ENCODE assay signal across 19 cellular contexts in genomic region chr17:75508848-75509450, GRCh38. TPM values are rescaled to one million over a fixed set of nuclear protein-coding genes. Genes with fewer than 3 reads are reported as not detected.
DNase-seq lines count a peak whose midpoint lies in the region; ATAC-seq, FAIRE-seq and TF ChIP-seq lines count a peak whose summit lies in the region.
"Had no signal": no experiment of that assay in that cellular context is flagged by ENCODE, and none has a peak within 500 bp of the region (broad histone marks: within the 10 kb centered on the region; RNA-seq: fewer than 3 reads in every experiment).

No MANE protein-coding gene starts in this region.

- H3K79me2 ChIP-seq in endothelial cell of umbilical vein (ENCODE audit: control insufficient read depth, insufficient read depth, low read length) (peaks cover 26% of the 10 kb centered on the region), mammary epithelial cell (ENCODE audit: insufficient read depth, low read length) (peaks cover 18% of the 10 kb centered on the region)

- no peaks in the 10 kb centered on the region for H3K9me1 ChIP-seq in endothelial cell of umbilical vein (replicated peaks; ENCODE audit: control insufficient read depth, extremely low read depth, insufficient read depth, low read length)

- no peaks in the 10 kb centered on the region for H4K20me1 ChIP-seq in endothelial cell of umbilical vein (replicated peaks; ENCODE audit: control insufficient read depth, extremely low read depth, insufficient read depth, low read length)
- H4K20me1 ChIP-seq in mammary epithelial cell (ENCODE audit: insufficient read depth, low read length) = no peaks in the 10 kb centered on the region

- H3K9ac ChIP-seq in endothelial cell of umbilical vein (replicated peaks; ENCODE audit: extremely low read depth, insufficient read depth, low read length) = no peak overlapping the region
- H3K9ac ChIP-seq in subcutaneous abdominal adipose tissue (ENCODE audit: low read length in 5 of 5) = peak overlapping the region in 4 of 5 donors; percentile 13 to 60 (median 24)
- no peak overlapping the region for H3K9ac ChIP-seq in mammary epithelial cell (ENCODE audit: insufficient read depth, low read length)

- no peak overlapping the region for H3K27ac Mint-ChIP-seq in CD14-positive monocyte
- H3K27ac Mint-ChIP-seq: activated CD4-positive, alpha-beta memory T cell treated with anti-CD3 and anti-CD28 coated beads, Interleukin-2, amount 10 ng/mL, durations not matched to agents 7 days and 5 days; activated T-helper 1 cell treated with anti-CD3 and anti-CD28 coated beads, Interleukin-12 subunit alpha, Interleukin-12 subunit beta, Interleukin-2, Interleukin-4 antibody, amounts not matched to agents 30 ng/mL and 10 ng/mL and 1 ng/mL, durations not matched to agents 14 hours and 24 hours and 36 hours; memory B cell had no signal

- CTCF ChIA-PET in HEK293 (lab: Yijun Ruan, JAX) = interaction anchor here (0.8 kb wide), 1 partner anchor 80 kb away, joined by 3 read pairs; no protein-coding TSS in a partner anchor
- CTCF ChIA-PET in endothelial cell of umbilical vein (lab: Charles Lee) = interaction anchor here (0.5 to 2.6 kb wide), 2 partner anchors 16 to 191 kb away, joined by 3 to 6 read pairs; partner anchors contain the start of gene LLGL2
- CTCF ChIA-PET in mammary epithelial cell (lab: Charles Lee; ENCODE audit: low non-redundant PET) = no interaction called here

- H3K4me2 ChIP-seq in endothelial cell of umbilical vein (ENCODE audit: insufficient read depth, low read length) (no peak overlapping the region), mammary epithelial cell (ENCODE audit: insufficient read depth, low read depth, low read length) (no peak overlapping the region)

- FAIRE-seq in endothelial cell of umbilical vein (lab: Jason Lieb, UNC) = no peak
- FAIRE-seq: G401.6, GM19239 had no signal

- 36% methylated on average over 4 of the region's 6 CpGs for WGBS in mammary epithelial cell (ENCODE audit: low coverage, missing lambda C conversion rate)

- H3K36me3 Mint-ChIP-seq in CD14-positive monocyte = no peaks in the 10 kb centered on the region
- H3K36me3 Mint-ChIP-seq: memory B cell had no signal

- no peaks in the 10 kb centered on the region for H3K9me3 ChIP-seq in HEK293 (ENCODE audit: control insufficient read depth, insufficient read depth, low read depth, low read length)
- no peaks in the 10 kb centered on the region for H3K9me3 ChIP-seq in endothelial cell of umbilical vein (replicated peaks; ENCODE audit: control insufficient read depth, insufficient read depth, low read length)
- H3K9me3 ChIP-seq in lower lobe of right lung = no peaks in the 10 kb centered on the region
- no peaks in the 10 kb centered on the region for H3K9me3 ChIP-seq in subcutaneous abdominal adipose tissue (ENCODE audit: control insufficient read depth in 5 of 5, low read length in 5 of 5)
- no peaks in the 10 kb centered on the region for H3K9me3 ChIP-seq in mammary epithelial cell (replicated peaks; ENCODE audit: insufficient read depth, low read length)
- H3K9me3 ChIP-seq: Caco-2, neutrophil had no signal

- no peak overlapping the region for H2AFZ ChIP-seq in endothelial cell of umbilical vein (ENCODE audit: low read depth, low read length)
- H2AFZ ChIP-seq in mammary epithelial cell (ENCODE audit: low read depth, low read length) = no peak overlapping the region

- TF ChIP-seq CTCF in HEK293 (tag by site-specific recombination; IDR thresholded peaks at IDR 0.05) (no peak), endothelial cell of umbilical vein (IDR thresholded peaks at IDR 0.05; ENCODE audit: extremely low read depth in 1 of 2, insufficient read depth in 1 of 2, low read depth in 1 of 2, low read length in 2 of 2) (no peak), lower lobe of right lung (IDR thresholded peaks at IDR 0.05) (no peak), CD14-positive monocyte (IDR thresholded peaks at IDR 0.05) (no peak), mammary epithelial cell (conservative IDR thresholded peaks at IDR 0.05 in 1 of 2, IDR thresholded peaks at IDR 0.05 in 1 of 2; ENCODE audit: extremely low read depth in 1 of 2, insufficient read depth in 1 of 2, low read depth in 1 of 2, low read length in 2 of 2) (no peak), GM10266 (IDR thresholded peaks at IDR 0.05; ENCODE audit: control insufficient read depth, insufficient read depth, low read depth, missing control alignments) (no peak)

- intact Hi-C loops in endothelial cell of umbilical vein (cut with micrococcal nuclease) = no loop called here
- intact Hi-C loops in lower lobe of right lung (cut with DNase I) = no loop called here
- intact Hi-C loops in CD14-positive monocyte (cut with micrococcal nuclease) = loop anchor here in 1 of 2 donors (10.0 kb wide), 1 partner anchor 84 kb away; no protein-coding TSS in a partner anchor
- intact Hi-C loops in mammary epithelial cell (cut with micrococcal nuclease) = no loop called here

- peaks cover 0 to 3% (median 0%) of the 10 kb centered on the region in 7 donors for H3K9me3 Mint-ChIP-seq in CD14-positive monocyte
- H3K9me3 Mint-ChIP-seq: activated CD4-positive, alpha-beta memory T cell treated with anti-CD3 and anti-CD28 coated beads, Interleukin-2, amount 10 ng/mL, durations not matched to agents 7 days and 5 days; activated T-helper 1 cell treated with anti-CD3 and anti-CD28 coated beads, Interleukin-12 subunit alpha, Interleukin-12 subunit beta, Interleukin-2, Interleukin-4 antibody, amounts not matched to agents 30 ng/mL and 10 ng/mL and 1 ng/mL, durations not matched to agents 14 hours and 24 hours and 36 hours; memory B cell had no signal

- BruUV-seq in endothelial cell of umbilical vein (replicated peaks; lab: Mats Ljungman, UMichigan) (no TSS peak), mammary epithelial cell (replicated peaks; lab: Mats Ljungman, UMichigan) (no TSS peak)

- dilution Hi-C loops in endothelial cell of umbilical vein (cut with MboI; ENCODE audit: extremely low pct_ligation_motif_present, low sequenced_read_pairs) (no loop called here), mammary epithelial cell (cut with HindIII; ENCODE audit: low sequenced_read_pairs) (no loop called here)

- no peak overlapping the region for H3K4me3 ChIP-seq in HEK293 (ENCODE audit: low read depth, low read length)
- no peak overlapping the region for H3K4me3 ChIP-seq in endothelial cell of umbilical vein (replicated peaks in 1 of 3; ENCODE audit: insufficient read depth in 1 of 3, low read depth in 1 of 3, low read length in 3 of 3)
- H3K4me3 ChIP-seq in lower lobe of right lung = peak overlapping the region; percentile 68
- H3K4me3 ChIP-seq in subcutaneous abdominal adipose tissue (ENCODE audit: low read depth in 1 of 5, low read length in 5 of 5) = peak overlapping the region in 3 of 5 donors; percentile 38 to 57 (median 53)
- no peak overlapping the region for H3K4me3 ChIP-seq in mammary epithelial cell (replicated peaks in 1 of 3; ENCODE audit: insufficient read depth in 1 of 3, low read depth in 2 of 3, low read length in 3 of 3)

- peaks cover 9 to 82% of the 10 kb centered on the region in 2 experiments; a peak in 2 of 3 replicates for H3K36me3 ChIP-seq in HEK293 (ENCODE audit: control insufficient read depth in 2 of 2, insufficient read depth in 1 of 2, low read length in 2 of 2)
- H3K36me3 ChIP-seq in endothelial cell of umbilical vein (ENCODE audit: control insufficient read depth in 2 of 2, extremely low read depth in 1 of 2, insufficient read depth in 2 of 2, low read length in 2 of 2) = peaks cover 0 to 13% of the 10 kb centered on the region in 2 experiments
- H3K36me3 ChIP-seq in lower lobe of right lung = peaks cover 56% of the 10 kb centered on the region
- H3K36me3 ChIP-seq in subcutaneous abdominal adipose tissue (ENCODE audit: control insufficient read depth in 5 of 5, insufficient read depth in 5 of 5, low read length in 5 of 5) = peaks cover 0 to 70% (median 48%) of the 10 kb centered on the region in 5 donors
- peaks cover 4% of the 10 kb centered on the region for H3K36me3 ChIP-seq in mammary epithelial cell (ENCODE audit: insufficient read depth, low read length)
- H3K36me3 ChIP-seq: neutrophil had no signal

- no peak for ATAC-seq in lower lobe of right lung

- no peak overlapping the region for H3K4me3 Mint-ChIP-seq in CD14-positive monocyte
- H3K4me3 Mint-ChIP-seq: activated CD4-positive, alpha-beta memory T cell treated with anti-CD3 and anti-CD28 coated beads, Interleukin-2, amount 10 ng/mL, durations not matched to agents 7 days and 5 days; activated T-helper 1 cell treated with anti-CD3 and anti-CD28 coated beads, Interleukin-12 subunit alpha, Interleukin-12 subunit beta, Interleukin-2, Interleukin-4 antibody, amounts not matched to agents 30 ng/mL and 10 ng/mL and 1 ng/mL, durations not matched to agents 14 hours and 24 hours and 36 hours; memory B cell had no signal

- H3K27me3 ChIP-seq in endothelial cell of umbilical vein (ENCODE audit: control insufficient read depth in 2 of 2, insufficient read depth in 2 of 2, low read length in 2 of 2) (no peaks in the 10 kb centered on the region), lower lobe of right lung (ENCODE audit: low read depth) (no peaks in the 10 kb centered on the region), subcutaneous abdominal adipose tissue (ENCODE audit: control insufficient read depth in 5 of 5, insufficient read depth in 4 of 5, low read length in 5 of 5) (no peaks in the 10 kb centered on the region), mammary epithelial cell (ENCODE audit: insufficient read depth, low read length) (no peaks in the 10 kb centered on the region)

- no peak for TF ChIP-seq POLR2A in endothelial cell of umbilical vein (IDR thresholded peaks at IDR 0.05; ENCODE audit: low read depth, low read length)

- H3K27ac ChIP-seq in HEK293 (ENCODE audit: extremely low read depth, low read depth, low read length) (no peak overlapping the region), endothelial cell of umbilical vein (ENCODE audit: insufficient read depth, low read depth, low read length) (peak overlapping the region; percentile 22), lower lobe of right lung (peak overlapping the region; percentile 76), subcutaneous abdominal adipose tissue (ENCODE audit: low read depth, low read length) (peak overlapping the region; percentile 80), mammary epithelial cell (ENCODE audit: insufficient read depth, low read depth, low read length) (no peak overlapping the region)
- H3K27ac ChIP-seq: neutrophil had no signal

- in situ Hi-C loops in mammary epithelial cell (cut with MboI; ENCODE audit: low sequenced_read_pairs in 2 of 2) = no loop called here

- no peaks in the 10 kb centered on the region for H3K4me1 Mint-ChIP-seq in CD14-positive monocyte
- H3K4me1 Mint-ChIP-seq: activated CD4-positive, alpha-beta memory T cell treated with anti-CD3 and anti-CD28 coated beads, Interleukin-2, amount 10 ng/mL, durations not matched to agents 7 days and 5 days had no signal

- DNase-seq in endothelial cell of umbilical vein (ENCODE audit: low read depth, low spot score) (no peak), lower lobe of right lung (peak; percentile 43), SHP77 (lab: John Stamatoyannopoulos, UW) (no peak), CD14-positive monocyte (ENCODE audit: low spot score) (no peak), mammary epithelial cell (no peak), GM10266 (ENCODE audit: extremely low spot score) (no peak)
- DNase-seq: activated CD4-positive, alpha-beta memory T cell treated with anti-CD3 and anti-CD28 coated beads, Interleukin-2, amount 10 ng/mL, durations not matched to agents 7 days and 5 days; Caco-2; NCI-H146; NCI-H510A treated with DMSO at 0.1 percent for 48 hours; OCI-M1; stimulated activated naive CD4-positive, alpha-beta T cell had no signal

- peaks cover 0 to 7% (median 5%) of the 10 kb centered on the region in 3 donors for H3K27me3 Mint-ChIP-seq in CD14-positive monocyte (ENCODE audit: low read depth in 3 of 3)

- POLR2A ChIA-PET in HEK293 (lab: Yijun Ruan, JAX) = interaction anchor here (1.1 to 1.3 kb wide), 2 partner anchors 13 to 16 kb away, joined by 3 to 5 read pairs; partner anchors contain the start of gene LLGL2
- POLR2A ChIA-PET in endothelial cell of umbilical vein (lab: Charles Lee) = no interaction called here

- H3K4me1 ChIP-seq in HEK293 (ENCODE audit: control insufficient read depth, insufficient read depth, low read length) (no peaks in the 10 kb centered on the region), endothelial cell of umbilical vein (ENCODE audit: control insufficient read depth, extremely low read depth, insufficient read depth, low read length) (peaks cover 45% of the 10 kb centered on the region), lower lobe of right lung (peaks cover 56% of the 10 kb centered on the region), subcutaneous abdominal adipose tissue (ENCODE audit: control insufficient read depth in 5 of 5, insufficient read depth in 5 of 5, low read length in 5 of 5) (peaks cover 2 to 80% (median 36%) of the 10 kb centered on the region in 5 donors), mammary epithelial cell (ENCODE audit: insufficient read depth, low read length) (peaks cover 5% of the 10 kb centered on the region)

RNA-seq across cellular contexts. Expression of gene CASKIN2, which starts 6.4 kb away (rescaled TPM):
- total RNA-seq in endothelial cell of umbilical vein = 34.6 and 37.6 TPM in 2 replicates
- polyA plus RNA-seq in endothelial cell of umbilical vein = 10.6 and 13.0 TPM in 2 replicates
- polyA plus RNA-seq in endothelial cell of umbilical vein (2011; cell fraction: cytosol; rRNA removed) = 8.2 and 9.8 TPM in 2 replicates
- polyA plus RNA-seq in endothelial cell of umbilical vein (2011; cell fraction: nucleus; rRNA removed) = 24.7 and 30.9 TPM in 2 replicates
- polyA plus RNA-seq in endothelial cell of umbilical vein (2012) = 12.8 and 16.5 TPM in 2 replicates
- 12.5 and 21.0 TPM in 2 replicates for polyA minus RNA-seq in endothelial cell of umbilical vein
- 12.1 TPM for polyA minus RNA-seq in endothelial cell of umbilical vein (2011; cell fraction: cytosol; rRNA and poly(A)+ RNA removed)
- 15.2 and 18.1 TPM in 2 replicates for polyA minus RNA-seq in endothelial cell of umbilical vein (2011; cell fraction: nucleus; rRNA and poly(A)+ RNA removed)
- total RNA-seq in lower lobe of right lung = 68.8 TPM
- polyA plus RNA-seq in CD14-positive monocyte = not detected
- total RNA-seq in mammary epithelial cell = 10 to 100 TPM; 10.5 to 22.1 TPM
- 6.6 TPM for polyA plus RNA-seq in mammary epithelial cell
- polyA minus RNA-seq in mammary epithelial cell = 7.0 TPM

RNA-seq across cellular contexts. Expression of gene TSEN54, which starts 7.4 kb away (rescaled TPM):
- 16.7 and 22.3 TPM in 2 replicates for total RNA-seq in endothelial cell of umbilical vein
- 26.3 and 28.8 TPM in 2 replicates for polyA plus RNA-seq in endothelial cell of umbilical vein
- 19.9 and 20.0 TPM in 2 replicates for polyA plus RNA-seq in endothelial cell of umbilical vein (2011; cell fraction: cytosol; rRNA removed)
- polyA plus RNA-seq in endothelial cell of umbilical vein (2011; cell fraction: nucleus; rRNA removed) = 37.0 and 40.3 TPM in 2 replicates
- polyA plus RNA-seq in endothelial cell of umbilical vein (2012) = 17.6 and 22.3 TPM in 2 replicates
- 16.9 and 28.6 TPM in 2 replicates for polyA minus RNA-seq in endothelial cell of umbilical vein
- polyA minus RNA-seq in endothelial cell of umbilical vein (2011; cell fraction: cytosol; rRNA and poly(A)+ RNA removed) = 18.0 TPM
- polyA minus RNA-seq in endothelial cell of umbilical vein (2011; cell fraction: nucleus; rRNA and poly(A)+ RNA removed) = 6.7 and 11.5 TPM in 2 replicates
- 20.4 TPM for total RNA-seq in lower lobe of right lung
- polyA plus RNA-seq in CD14-positive monocyte = 10 to 100 TPM; 11.8 to 13.6 TPM
- total RNA-seq in mammary epithelial cell = 10 to 100 TPM; 10.2 to 19.6 TPM
- 24.1 TPM for polyA plus RNA-seq in mammary epithelial cell
- 12.5 TPM for polyA minus RNA-seq in mammary epithelial cell

RNA-seq across cellular contexts. Expression of gene LLGL2, which starts 16.5 kb away (rescaled TPM):
- total RNA-seq in endothelial cell of umbilical vein = 5.4 and 5.8 TPM in 2 replicates
- 5.3 and 6.1 TPM in 2 replicates for polyA plus RNA-seq in endothelial cell of umbilical vein
- 2.6 and 2.8 TPM in 2 replicates for polyA plus RNA-seq in endothelial cell of umbilical vein (2011; cell fraction: cytosol; rRNA removed)
- 8.0 and 9.6 TPM in 2 replicates for polyA plus RNA-seq in endothelial cell of umbilical vein (2011; cell fraction: nucleus; rRNA removed)
- polyA plus RNA-seq in endothelial cell of umbilical vein (2012) = 1.4 and 3.9 TPM in 2 replicates
- 2.3 and 2.7 TPM in 2 replicates for polyA minus RNA-seq in endothelial cell of umbilical vein
- polyA minus RNA-seq in endothelial cell of umbilical vein (2011; cell fraction: cytosol; rRNA and poly(A)+ RNA removed) = 23.6 TPM
- polyA minus RNA-seq in endothelial cell of umbilical vein (2011; cell fraction: nucleus; rRNA and poly(A)+ RNA removed) = 2.5 and 4.7 TPM in 2 replicates
- 111 TPM for total RNA-seq in lower lobe of right lung
- polyA plus RNA-seq in CD14-positive monocyte = 1 to 10 TPM; 4.8 to 7.5 TPM
- 10 to 100 TPM; 22.3 to 25.7 TPM for total RNA-seq in mammary epithelial cell
- 15.4 TPM for polyA plus RNA-seq in mammary epithelial cell
- 11.0 TPM for polyA minus RNA-seq in mammary epithelial cell

RNA-seq across cellular contexts. Expression of gene TMEM94, which starts 52.5 kb away (rescaled TPM):
- total RNA-seq in endothelial cell of umbilical vein (68.4 and 69.2 TPM in 2 replicates), lower lobe of right lung (89.5 TPM), mammary epithelial cell (10 to 100 TPM; 23.0 to 42.3 TPM)
- polyA plus RNA-seq in endothelial cell of umbilical vein (75.9 and 131 TPM in 2 replicates), CD14-positive monocyte (1 to 10 TPM; 7.2 to 8.4 TPM), mammary epithelial cell (30.7 TPM)
- 46.4 and 54.3 TPM in 2 replicates for polyA plus RNA-seq in endothelial cell of umbilical vein (2011; cell fraction: cytosol; rRNA removed)
- polyA plus RNA-seq in endothelial cell of umbilical vein (2011; cell fraction: nucleus; rRNA removed) = 371 and 452 TPM in 2 replicates
- polyA plus RNA-seq in endothelial cell of umbilical vein (2012) = 47.6 and 53.1 TPM in 2 replicates
- polyA minus RNA-seq in endothelial cell of umbilical vein (64.3 and 74.9 TPM in 2 replicates), mammary epithelial cell (161 TPM)
- polyA minus RNA-seq in endothelial cell of umbilical vein (2011; cell fraction: cytosol; rRNA and poly(A)+ RNA removed) = 25.6 TPM
- 74.1 and 107 TPM in 2 replicates for polyA minus RNA-seq in endothelial cell of umbilical vein (2011; cell fraction: nucleus; rRNA and poly(A)+ RNA removed)

Comparison
In these comparisons a context has a peak if more than half of its experiments do, and no peak if none do; other contexts are left out.
1. H3K27ac ChIP-seq: peak in endothelial cell of umbilical vein (single experiment), lower lobe of right lung (single experiment) and subcutaneous abdominal adipose tissue (single experiment); none in HEK293 (single experiment) and mammary epithelial cell (single experiment).
2. H3K4me3 ChIP-seq: peak in lower lobe of right lung (single experiment) and subcutaneous abdominal adipose tissue (3 of 5); none in HEK293 (single experiment), endothelial cell of umbilical vein (0 of 3) and mammary epithelial cell (0 of 3).
3. H3K9ac ChIP-seq: peak in subcutaneous abdominal adipose tissue (4 of 5); none in endothelial cell of umbilical vein (single experiment) and mammary epithelial cell (single experiment).